19 cellular contexts compared by ENCODE assay signal in the genomic region with DNA sequence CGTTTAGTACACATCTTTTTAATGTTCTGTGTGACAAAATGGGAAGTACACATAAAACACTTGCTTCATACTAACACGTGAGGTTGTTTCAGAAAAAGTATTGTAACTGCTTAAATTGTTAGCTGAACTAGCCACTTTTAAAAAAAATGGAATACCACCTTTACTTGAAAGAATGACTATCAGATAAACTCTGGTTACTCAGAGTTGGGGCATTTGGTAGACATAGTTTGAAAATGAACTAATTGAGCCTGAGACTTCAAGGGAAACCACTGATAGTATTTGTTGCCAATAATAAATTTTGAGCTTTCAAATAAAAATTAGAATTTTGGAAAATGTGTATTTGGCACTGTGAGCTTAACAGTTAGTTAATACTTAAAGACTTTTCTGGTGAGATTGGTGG.
A peak's percentile ranks its signal among the peaks of the same experiment; 100 is the strongest.
DNase-seq lines count a peak whose midpoint lies in the region; ATAC-seq, FAIRE-seq and TF ChIP-seq lines count a peak whose summit lies in the region.
"Had no signal": no experiment of that assay in that cellular context is flagged by ENCODE, and none has a peak within 500 bp of the region (broad histone marks: within the 10 kb centered on the region; RNA-seq: fewer than 3 reads in every experiment).

No MANE protein-coding gene starts in this region.

- H3K9ac ChIP-seq in Karpas-422 (ENCODE audit: low read length) (no peak overlapping the region), astrocyte (ENCODE audit: low read length) (no peak overlapping the region), mesendoderm (ENCODE audit: low read length) (no peak overlapping the region)
- H3K9ac ChIP-seq: BLaER1 had no signal

- no peak overlapping the region for H3K23ac ChIP-seq in mesendoderm (ENCODE audit: low read length)

- no peak overlapping the region for H2AK5ac ChIP-seq in mesendoderm (ENCODE audit: low read length)

- H3K56ac ChIP-seq in mesendoderm (ENCODE audit: low read length): no peak overlapping the region

- H3K79me1 ChIP-seq in mesendoderm (ENCODE audit: low read length): no peaks in the 10 kb centered on the region

- WGBS in mesendoderm (ENCODE audit: extremely low coverage, insufficient coverage, low lambda C conversion rate): no CpG with 5 or more reads among the region's 2 CpGs

- no peaks in the 10 kb centered on the region for H3K9me2 ChIP-seq in Karpas-422 (replicated peaks; ENCODE audit: insufficient read depth, low read length)

- H3K4me1 ChIP-seq in Karpas-422 (ENCODE audit: low read length): no peaks in the 10 kb centered on the region
- no peaks in the 10 kb centered on the region for H3K4me1 ChIP-seq in astrocyte (ENCODE audit: insufficient read depth, low read length)
- no peaks in the 10 kb centered on the region for H3K4me1 ChIP-seq in mesendoderm (ENCODE audit: control insufficient read depth, low read depth, low read length)
- H3K4me1 ChIP-seq: BLaER1 had no signal

- H3K79me2 ChIP-seq in Karpas-422 (ENCODE audit: low read length) (no peaks in the 10 kb centered on the region), astrocyte (ENCODE audit: insufficient read depth, low read length) (no peaks in the 10 kb centered on the region), mesendoderm (ENCODE audit: control insufficient read depth, insufficient read depth, low read length) (no peaks in the 10 kb centered on the region)

- no peak overlapping the region for H4K8ac ChIP-seq in mesendoderm (ENCODE audit: low read depth, low read length)

- no peak overlapping the region for H3K4me3 ChIP-seq in Karpas-422 (ENCODE audit: low read length)
- no peak overlapping the region for H3K4me3 ChIP-seq in astrocyte (ENCODE audit: insufficient read depth, low read depth, low read length)
- no peak overlapping the region for H3K4me3 ChIP-seq in mesendoderm (ENCODE audit: low read length)
- H3K4me3 ChIP-seq: BLaER1, GM12878, GM23338 had no signal

- no peaks in the 10 kb centered on the region for H3K36me3 Mint-ChIP-seq in astrocyte (ENCODE audit: low read depth, unreplicated experiment)
- H3K36me3 Mint-ChIP-seq: CD14-positive monocyte; CD4-positive, alpha-beta memory T cell had no signal

- H4K5ac ChIP-seq in mesendoderm (ENCODE audit: low read length): no peak overlapping the region

- no peak overlapping the region for H2BK120ac ChIP-seq in mesendoderm (ENCODE audit: low read depth, low read length)

- no peaks in the 10 kb centered on the region for H3K27me3 ChIP-seq in Karpas-422 (ENCODE audit: low read length)
- no peaks in the 10 kb centered on the region for H3K27me3 ChIP-seq in astrocyte (ENCODE audit: insufficient read depth, low read length)
- no peaks in the 10 kb centered on the region for H3K27me3 ChIP-seq in mesendoderm (ENCODE audit: insufficient read depth, low read length, poor library complexity)
- H3K27me3 ChIP-seq: BLaER1 had no signal

- DNase-seq in ELR (ENCODE audit: low read depth) (peak; percentile 17), Karpas-422 (peak; percentile 34), astrocyte (ENCODE audit: low read depth) (peak; percentile 6), mesendoderm (peak; percentile 9), GM03348 (ENCODE audit: low spot score) (no peak), middle frontal gyrus (ENCODE audit: extremely low spot score, low spot score) (no peak)
- DNase-seq: CD4-positive, alpha-beta memory T cell; DMS153; DMS79; GF-D8; HCEC 1CT had no signal

- H3K27me3 Mint-ChIP-seq in astrocyte (ENCODE audit: low read depth, unreplicated experiment): no peaks in the 10 kb centered on the region

- H3K9me3 ChIP-seq in Karpas-422 (ENCODE audit: low read length) (0 out of 2 replicates have a peak, but pooled peaks cover 4% of the 10 kb centered on the region), astrocyte (ENCODE audit: insufficient read depth, low read depth, low read length) (no peaks in the 10 kb centered on the region)

- no peak for FAIRE-seq in astrocyte (lab: Jason Lieb, UNC)
- FAIRE-seq: GM12878, GM19239, H54 had no signal

- H2AFZ ChIP-seq in Karpas-422 (ENCODE audit: low read length) (no peak overlapping the region; the same call in 1 of the 2 replicates), astrocyte (ENCODE audit: low read depth, low read length) (no peak overlapping the region)
- H2AFZ ChIP-seq: GM23338 had no signal

- no peak overlapping the region for H3K18ac ChIP-seq in mesendoderm (ENCODE audit: low read length)

- no peak overlapping the region for H2BK15ac ChIP-seq in mesendoderm (replicated peaks; ENCODE audit: low read depth)

- no peak overlapping the region for H3K4ac ChIP-seq in mesendoderm (ENCODE audit: low read depth, low read length)

- no peak for TF ChIP-seq CTCF in astrocyte (IDR thresholded peaks at IDR 0.05; ENCODE audit: insufficient read depth, low read depth, low read length)

- no peak overlapping the region for H3K4me3 Mint-ChIP-seq in astrocyte (ENCODE audit: unreplicated experiment)
- H3K4me3 Mint-ChIP-seq: CD14-positive monocyte; CD4-positive, alpha-beta memory T cell; GM23338 had no signal

- ATAC-seq in GM19395 (IDR thresholded peaks at IDR 0.05; ENCODE audit: unreplicated experiment): no peak
- no peak for ATAC-seq in GM18511 (IDR thresholded peaks at IDR 0.05; ENCODE audit: unreplicated experiment)
- ATAC-seq: GM12878, GM23338 had no signal

- H3K27ac Mint-ChIP-seq in astrocyte (ENCODE audit: unreplicated experiment): no peak overlapping the region
- H3K27ac Mint-ChIP-seq: CD14-positive monocyte; CD4-positive, alpha-beta memory T cell; GM23338 had no signal

- H3K36me3 ChIP-seq in Karpas-422 (ENCODE audit: insufficient read depth, low read length) (no peaks in the 10 kb centered on the region), astrocyte (ENCODE audit: insufficient read depth, low read length) (no peaks in the 10 kb centered on the region), mesendoderm (ENCODE audit: control insufficient read depth, insufficient read depth, low read length) (no peaks in the 10 kb centered on the region)
- H3K36me3 ChIP-seq: BLaER1 had no signal

- H3K4me2 ChIP-seq in Karpas-422 (ENCODE audit: low read depth, low read length, poor library complexity, severe bottlenecking) (no peak overlapping the region), astrocyte (ENCODE audit: low read length) (no peak overlapping the region), mesendoderm (ENCODE audit: low read length) (no peak overlapping the region)
- H3K4me2 ChIP-seq: BLaER1, GM23338 had no signal

- H3K4me1 Mint-ChIP-seq in astrocyte (ENCODE audit: low read depth, unreplicated experiment): no peaks in the 10 kb centered on the region
- H3K4me1 Mint-ChIP-seq: CD14-positive monocyte had no signal

- no peak overlapping the region for H3K27ac ChIP-seq in Karpas-422 (ENCODE audit: low read length)
- H3K27ac ChIP-seq in astrocyte (ENCODE audit: low read depth, low read length): no peak overlapping the region
- H3K27ac ChIP-seq in mesendoderm (ENCODE audit: low read depth, low read length): no peak overlapping the region
- H3K27ac ChIP-seq: BLaER1 had no signal

- H3K9me3 Mint-ChIP-seq in astrocyte (ENCODE audit: unreplicated experiment): peaks cover 4% of the 10 kb centered on the region
- H3K9me3 Mint-ChIP-seq: GM23338 had no signal

- H2BK5ac ChIP-seq in mesendoderm (ENCODE audit: low read length): no peak overlapping the region

- no peaks in the 10 kb centered on the region for H4K20me1 ChIP-seq in Karpas-422 (ENCODE audit: insufficient read depth, low read depth, low read length)
- H4K20me1 ChIP-seq in astrocyte (ENCODE audit: insufficient read depth, low read length): no peaks in the 10 kb centered on the region
- H4K20me1 ChIP-seq: BLaER1 had no signal

Comparison
In these comparisons a context has a peak if more than half of its experiments do, and no peak if none do; other contexts are left out.
1. DNase-seq: peak in ELR (single experiment), Karpas-422 (single experiment), astrocyte (single experiment) and mesendoderm (single experiment); none in GM03348 (single experiment) and middle frontal gyrus (single experiment).